ENCODE assay signal across 17 cellular contexts in the genomic region with DNA sequence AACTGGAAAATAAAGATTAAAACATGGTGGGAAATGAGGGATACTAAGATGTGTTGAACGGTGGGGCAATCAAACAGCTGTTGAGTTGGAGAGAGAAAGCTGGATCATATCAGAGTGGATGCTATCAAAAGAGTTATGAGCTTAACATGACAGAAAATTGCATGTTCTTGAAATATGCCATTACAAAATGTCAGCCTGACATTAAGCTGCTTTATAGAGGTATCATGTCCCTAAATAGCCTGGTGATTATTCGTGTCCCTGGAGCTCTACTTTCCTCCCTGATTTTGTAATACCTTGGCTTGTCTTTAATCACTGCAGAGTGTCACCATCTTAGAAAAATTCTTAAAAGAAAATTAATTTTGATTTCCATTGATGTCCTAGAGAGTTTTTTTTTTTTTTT.
DNase-seq lines count a peak whose midpoint lies in the region; ATAC-seq and TF ChIP-seq lines count a peak whose summit lies in the region.
"Had no signal": no experiment of that assay in that cellular context is flagged by ENCODE, and none has a peak within 500 bp of the region (broad histone marks: within the 10 kb centered on the region; RNA-seq: fewer than 3 reads in every experiment).

No MANE protein-coding gene starts in this region.

- H2AFZ ChIP-seq in SK-N-SH (ENCODE audit: low read depth) (no peak overlapping the region), smooth muscle cell (ENCODE audit: low read depth) (peak overlapping the region; percentile 87)

- no peaks in the 10 kb centered on the region for H3K4me1 ChIP-seq in SK-N-SH (ENCODE audit: control insufficient read depth in 1 of 2, insufficient read depth in 2 of 2, low read depth in 1 of 2, low read length in 1 of 2)
- peaks cover 4% of the 10 kb centered on the region for H3K4me1 ChIP-seq in left ventricle myocardium inferior
- H3K4me1 ChIP-seq in smooth muscle cell (ENCODE audit: low read depth) = no peaks in the 10 kb centered on the region

- no peak overlapping the region for H3K4me2 ChIP-seq in SK-N-SH
- H3K4me2 ChIP-seq in smooth muscle cell = no peak overlapping the region

- TF ChIP-seq RAD21 in SK-N-SH (IDR thresholded peaks at IDR 0.05; ENCODE audit: low read length) = no peak

- no peaks in the 10 kb centered on the region for H3K27me3 ChIP-seq in SK-N-SH (ENCODE audit: insufficient read depth)
- H3K27me3 ChIP-seq in left ventricle myocardium inferior (ENCODE audit: low read depth) = no peaks in the 10 kb centered on the region
- H3K27me3 ChIP-seq in smooth muscle cell (ENCODE audit: low read depth) = no peaks in the 10 kb centered on the region

- POLR2A ChIA-PET in SK-N-SH (lab: Yijun Ruan, JAX) = no interaction called here

- no peaks in the 10 kb centered on the region for H3K36me3 ChIP-seq in SK-N-SH (replicated peaks in 1 of 2; ENCODE audit: control insufficient read depth in 1 of 2, insufficient read depth in 2 of 2, low read length in 1 of 2)
- H3K36me3 ChIP-seq in left ventricle myocardium inferior = no peaks in the 10 kb centered on the region
- no peaks in the 10 kb centered on the region for H3K36me3 ChIP-seq in smooth muscle cell (ENCODE audit: low read depth)

- no peak overlapping the region for H3K9ac ChIP-seq in SK-N-SH
- H3K9ac ChIP-seq in smooth muscle cell (ENCODE audit: low read depth) = no peak overlapping the region

- H3K79me2 ChIP-seq in SK-N-SH (ENCODE audit: insufficient read depth) (no peaks in the 10 kb centered on the region), smooth muscle cell (ENCODE audit: low read depth) (no peaks in the 10 kb centered on the region)

- intact Hi-C loops in left ventricle myocardium inferior (cut with micrococcal nuclease) = no loop called here

- no peaks in the 10 kb centered on the region for H4K20me1 ChIP-seq in SK-N-SH (ENCODE audit: insufficient read depth)
- no peaks in the 10 kb centered on the region for H4K20me1 ChIP-seq in smooth muscle cell (ENCODE audit: low read depth)

- no peak for ATAC-seq in SK-N-SH treated with all-trans-retinoic acid at 6 μM for 48 hours
- ATAC-seq: CD8-positive, alpha-beta T cell had no signal

- H3K27ac ChIP-seq in SK-N-SH (ENCODE audit: low read depth in 2 of 2, low read length in 1 of 2) (no peak overlapping the region), left ventricle myocardium inferior (replicated peaks) (peak overlapping the region; percentile 9), smooth muscle cell (ENCODE audit: low read depth) (no peak overlapping the region)
- H3K27ac ChIP-seq: 22Rv1, HL-60 had no signal

- no peak for TF ChIP-seq EP300 in SK-N-SH (IDR thresholded peaks at IDR 0.05; ENCODE audit: borderline replicate concordance in 1 of 2, low read depth in 1 of 2, low read length in 1 of 2)

- H3K9me3 ChIP-seq in SK-N-SH (no peaks in the 10 kb centered on the region), left ventricle myocardium inferior (replicated peaks) (peaks cover 5% of the 10 kb centered on the region), smooth muscle cell (replicated peaks; ENCODE audit: low read depth) (no peaks in the 10 kb centered on the region)

- no peak for DNase-seq in SK-N-SH
- peak; percentile 6 for DNase-seq in NCI-H2227 treated with DMSO at 0.1 percent for 48 hours (lab: John Stamatoyannopoulos, UW)
- DNase-seq in left ventricle myocardium inferior = no peak
- no peak for DNase-seq in smooth muscle cell (lab: John Stamatoyannopoulos, UW; ENCODE audit: unreplicated experiment)
- DNase-seq in putamen (ENCODE audit: low spot score) = no peak
- no peak for DNase-seq in HUDEP-2 (lab: John Stamatoyannopoulos, UW; ENCODE audit: unreplicated experiment in 76 of 76)
- DNase-seq: CD8-positive, alpha-beta T cell; COR-L47; DMS153; DMS79 treated with DMSO at 0.1 percent for 48 hours; EL; GOT3; HCEC 1CT; HFFc6 had no signal

- H3K4me3 ChIP-seq in SK-N-SH (ENCODE audit: low read depth in 2 of 2, low read length in 1 of 2) (no peak overlapping the region), left ventricle myocardium inferior (no peak overlapping the region), smooth muscle cell (no peak overlapping the region)

- 30% methylated on average over 2 of the region's 2 CpGs for WGBS in SK-N-SH (ENCODE audit: low lambda C conversion rate)
- WGBS in smooth muscle cell (ENCODE audit: low lambda C conversion rate) = 59% methylated on average over 2 of the region's 2 CpGs

- TF ChIP-seq CTCF in SK-N-SH (IDR thresholded peaks at IDR 0.05) (no peak), left ventricle myocardium inferior (IDR thresholded peaks at IDR 0.05; ENCODE audit: borderline replicate concordance) (no peak), smooth muscle cell (IDR thresholded peaks at IDR 0.05; ENCODE audit: borderline replicate concordance, insufficient read depth, poor library complexity, severe bottlenecking) (no peak)

- CTCF ChIA-PET in SK-N-SH (lab: Yijun Ruan, JAX) = interaction anchor here (1.4 kb wide), 1 partner anchor 42 kb away, joined by 4 read pairs; no protein-coding TSS in a partner anchor

- H3F3A ChIP-seq in SK-N-SH (replicated peaks; ENCODE audit: insufficient read depth) = no peaks in the 10 kb centered on the region
- H3F3A ChIP-seq in smooth muscle cell (ENCODE audit: low read depth) = no peaks in the 10 kb centered on the region

- no peaks in the 10 kb centered on the region for H3K9me2 ChIP-seq in SK-N-SH

TF ChIP-seq in SK-N-SH treated with all-trans-retinoic acid at 6 μM for 48 hours, 23 proteins besides CTCF, POLR2A, EP300 and RAD21:
- no peak for TF ChIP-seq ZFP30 (CRISPR knock-in tag; IDR thresholded peaks at IDR 0.05)
- TF ChIP-seq CSDC2 (CRISPR knock-in tag; IDR thresholded peaks at IDR 0.05) = no peak
- TF ChIP-seq, protein P1, sequence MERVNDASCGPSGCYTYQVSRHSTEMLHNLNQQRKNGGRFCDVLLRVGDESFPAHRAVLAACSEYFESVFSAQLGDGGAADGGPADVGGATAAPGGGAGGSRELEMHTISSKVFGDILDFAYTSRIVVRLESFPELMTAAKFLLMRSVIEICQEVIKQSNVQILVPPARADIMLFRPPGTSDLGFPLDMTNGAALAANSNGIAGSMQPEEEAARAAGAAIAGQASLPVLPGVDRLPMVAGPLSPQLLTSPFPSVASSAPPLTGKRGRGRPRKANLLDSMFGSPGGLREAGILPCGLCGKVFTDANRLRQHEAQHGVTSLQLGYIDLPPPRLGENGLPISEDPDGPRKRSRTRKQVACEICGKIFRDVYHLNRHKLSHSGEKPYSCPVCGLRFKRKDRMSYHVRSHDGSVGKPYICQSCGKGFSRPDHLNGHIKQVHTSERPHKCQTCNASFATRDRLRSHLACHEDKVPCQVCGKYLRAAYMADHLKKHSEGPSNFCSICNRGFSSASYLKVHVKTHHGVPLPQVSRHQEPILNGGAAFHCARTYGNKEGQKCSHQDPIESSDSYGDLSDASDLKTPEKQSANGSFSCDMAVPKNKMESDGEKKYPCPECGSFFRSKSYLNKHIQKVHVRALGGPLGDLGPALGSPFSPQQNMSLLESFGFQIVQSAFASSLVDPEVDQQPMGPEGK (CRISPR knock-in tag; IDR thresholded peaks at IDR 0.05; ENCODE audit: borderline replicate concordance) = no peak
- TF ChIP-seq ISL1 (CRISPR knock-in tag; IDR thresholded peaks at IDR 0.05) = peak; percentile 61
- TF ChIP-seq ARNTL (CRISPR knock-in tag; IDR thresholded peaks at IDR 0.05; ENCODE audit: borderline replicate concordance, low read depth) = no peak

TF ChIP-seq in SK-N-SH, 30 proteins besides CTCF, POLR2A, EP300 and RAD21:
- TF ChIP-seq, protein P2, sequence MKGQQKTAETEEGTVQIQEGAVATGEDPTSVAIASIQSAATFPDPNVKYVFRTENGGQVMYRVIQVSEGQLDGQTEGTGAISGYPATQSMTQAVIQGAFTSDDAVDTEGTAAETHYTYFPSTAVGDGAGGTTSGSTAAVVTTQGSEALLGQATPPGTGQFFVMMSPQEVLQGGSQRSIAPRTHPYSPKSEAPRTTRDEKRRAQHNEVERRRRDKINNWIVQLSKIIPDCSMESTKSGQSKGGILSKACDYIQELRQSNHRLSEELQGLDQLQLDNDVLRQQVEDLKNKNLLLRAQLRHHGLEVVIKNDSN (IDR thresholded peaks at IDR 0.05; ENCODE audit: borderline replicate concordance, low read depth) = no peak
- TF ChIP-seq YY1 (IDR thresholded peaks at IDR 0.05; ENCODE audit: low read depth) = no peak
- TF ChIP-seq GATA2 (CRISPR knock-in tag; IDR thresholded peaks at IDR 0.05) = no peak
- no peak for TF ChIP-seq NRF1 (IDR thresholded peaks at IDR 0.05; ENCODE audit: low read depth, low read length)
- no peak for TF ChIP-seq RCOR1 (IDR thresholded peaks at IDR 0.05; ENCODE audit: low read length)
